Comparison of ENCODE assay signal across 8 cellular contexts in genomic region chr19:41548954-41549688, GRCh38. TPM values are rescaled to one million over a fixed set of nuclear protein-coding genes. Genes with fewer than 3 reads are reported as not detected.
DNase-seq lines count a peak whose midpoint lies in the region; ATAC-seq and TF ChIP-seq lines count a peak whose summit lies in the region.

No MANE protein-coding gene starts in this region.

- H3K4me3 Mint-ChIP-seq in endothelial cell (ENCODE audit: unreplicated experiment) (peak overlapping the region; percentile 99), chondrocyte (ENCODE audit: unreplicated experiment) (no peak overlapping the region)

- H3K27me3 Mint-ChIP-seq in endothelial cell (ENCODE audit: unreplicated experiment) (peaks cover 5% of the 10 kb centered on the region), chondrocyte (ENCODE audit: low read depth) (peaks cover 14% of the 10 kb centered on the region)

- H3K36me3 Mint-ChIP-seq in endothelial cell (ENCODE audit: low read depth, unreplicated experiment) (peaks cover 42% of the 10 kb centered on the region), chondrocyte (ENCODE audit: low read depth) (no peaks in the 10 kb centered on the region)

- TF ChIP-seq CTCF in GM10266 (IDR thresholded peaks at IDR 0.05; ENCODE audit: control insufficient read depth, insufficient read depth, low read depth, missing control alignments) (no peak), endothelial cell (IDR thresholded peaks at IDR 0.05; ENCODE audit: unreplicated experiment) (no peak), chondrocyte (IDR thresholded peaks at IDR 0.05) (no peak)

- DNase-seq in GM10266 (ENCODE audit: extremely low spot score): peak; percentile 68
- DNase-seq in activated CD4-positive, CD25-positive, alpha-beta regulatory T cell treated with anti-CD3 and anti-CD28 coated beads, Interleukin-2, amount 50 U/mL, for 72 hours: peak; percentile 66
- DNase-seq in endothelial cell (ENCODE audit: low spot score): peak; percentile 67
- peak; percentile 37 to 64 for DNase-seq in stimulated activated CD4-positive, alpha-beta T cell treated with anti-CD3 and anti-CD28 coated beads, Interleukin-1b, Interleukin-23, amount 100 ng/mL, for 4 hours (ENCODE audit: low read depth in 2 of 2)
- no peak for DNase-seq in chondrocyte (ENCODE audit: low spot score)
- no peak for DNase-seq in NCI-H2029 treated with DMSO at 0.1 percent for 48 hours (lab: John Stamatoyannopoulos, UW)
- DNase-seq in NCI-H2081 treated with DMSO at 0.1 percent for 48 hours (lab: John Stamatoyannopoulos, UW): no peak

- H3K27ac Mint-ChIP-seq in endothelial cell (ENCODE audit: unreplicated experiment) (peak overlapping the region; percentile 98), chondrocyte (ENCODE audit: unreplicated experiment) (no peak overlapping the region)

- peaks cover 68% of the 10 kb centered on the region for H3K4me1 Mint-ChIP-seq in endothelial cell (ENCODE audit: unreplicated experiment)
- H3K4me1 Mint-ChIP-seq in chondrocyte (ENCODE audit: low read depth): no peaks in the 10 kb centered on the region

- peaks cover 28% of the 10 kb centered on the region for H3K9me3 Mint-ChIP-seq in endothelial cell (ENCODE audit: unreplicated experiment)
- peaks cover 3% of the 10 kb centered on the region for H3K9me3 Mint-ChIP-seq in chondrocyte (ENCODE audit: low read depth)

- peak; percentile 38 for ATAC-seq in HG03108 (IDR thresholded peaks at IDR 0.05; ENCODE audit: unreplicated experiment)

RNA-seq across cellular contexts. Expression of gene CEACAM21, which starts 26.8 kb away (rescaled TPM):
- total RNA-seq in endothelial cell (ENCODE audit: unreplicated experiment) (74.1 TPM), chondrocyte (not detected in 3 replicates)

Comparison
In these comparisons a context has a peak if more than half of its experiments do, and no peak if none do; other contexts are left out.
1. DNase-seq: peak in GM10266 (single experiment), activated CD4-positive, CD25-positive, alpha-beta regulatory T cell treated with anti-CD3 and anti-CD28 coated beads, Interleukin-2, amount 50 U/mL, for 72 hours (single experiment), endothelial cell (single experiment) and stimulated activated CD4-positive, alpha-beta T cell treated with anti-CD3 and anti-CD28 coated beads, Interleukin-1b, Interleukin-23, amount 100 ng/mL, for 4 hours (2 of 2); none in chondrocyte (single experiment), NCI-H2029 treated with DMSO at 0.1 percent for 48 hours (single experiment) and NCI-H2081 treated with DMSO at 0.1 percent for 48 hours (single experiment).
2. RNA of gene CEACAM21, which starts 26.8 kb away (total RNA-seq): 74.1 TPM in endothelial cell (single experiment); not detected in chondrocyte; every median in the first group is over 10 times any median in the second.